Comparison of ENCODE assay signal across 8 cellular contexts in genomic region chr6:26156105-26156849, GRCh38.
DNase-seq lines count a peak whose midpoint lies in the region; ATAC-seq and TF ChIP-seq lines count a peak whose summit lies in the region.

No MANE protein-coding gene starts in this region.

- peak overlapping the region; percentile 90 for H3K4me3 ChIP-seq in astrocyte of the spinal cord (ENCODE audit: low read depth, low read length)
- H3K4me3 ChIP-seq in retinal pigment epithelial cell (ENCODE audit: low read length), result peak overlapping the region; percentile 82

- in situ Hi-C loops in astrocyte of the spinal cord (cut with HindIII; ENCODE audit: low sequenced_read_pairs), result no loop called here

- TF ChIP-seq CTCF in astrocyte of the spinal cord (IDR thresholded peaks at IDR 0.05; ENCODE audit: low read depth, low read length), result no peak
- no peak for TF ChIP-seq CTCF in retinal pigment epithelial cell (conservative IDR thresholded peaks at IDR 0.05; ENCODE audit: low read depth, low read length)

- ATAC-seq in GM18498 (IDR thresholded peaks at IDR 0.05; ENCODE audit: unreplicated experiment), result peak; percentile 58
- ATAC-seq in HG02884 (IDR thresholded peaks at IDR 0.05; ENCODE audit: unreplicated experiment), result peak; percentile 41

- peak; percentile 67 to 76 for DNase-seq in NCI-H187 (lab: John Stamatoyannopoulos, UW)
- peak; percentile 92 for DNase-seq in T1000 (lab: John Stamatoyannopoulos, UW)
- DNase-seq in astrocyte of the spinal cord (ENCODE audit: low read depth, low spot score), result peak; percentile 94
- peak; percentile 19 to 92 (median 81) for DNase-seq in hypothalamus (lab: John Stamatoyannopoulos, UW)
- peak; percentile 58 for DNase-seq in retinal pigment epithelial cell (ENCODE audit: low read depth)
- DNase-seq in AML-193 (lab: John Stamatoyannopoulos, UW), result no peak

Comparison
In these comparisons a context has a peak if more than half of its experiments do, and no peak if none do; other contexts are left out.
1. DNase-seq: peak in NCI-H187 (2 of 2), T1000 (single experiment), astrocyte of the spinal cord (single experiment), hypothalamus (51 of 51) and retinal pigment epithelial cell (single experiment); none in AML-193 (0 of 2).